Comparison of ENCODE assay signal across 2 cellular contexts in genomic region chr16:88701541-88702363, GRCh38.
TF ChIP-seq lines count a peak whose summit lies in the region.

No MANE protein-coding gene starts in this region.

TF ChIP-seq in GM12878, 131 proteins besides CTCF, POLR2A, EP300 and RAD21:
- no peak for TF ChIP-seq ESRRA (IDR thresholded peaks at IDR 0.05; ENCODE audit: low read length)

TF ChIP-seq in GM12891, 5 proteins besides CTCF, POLR2A, EP300 and RAD21:
- TF ChIP-seq SPI1 (IDR thresholded peaks at IDR 0.05; ENCODE audit: low read depth, low read length) (no peak), POLR2AphosphoS5 (IDR thresholded peaks at IDR 0.05; ENCODE audit: low read depth, low read length) (no peak), POU2F2 (IDR thresholded peaks at IDR 0.05; ENCODE audit: low read depth, low read length) (no peak), PAX5 (IDR thresholded peaks at IDR 0.05; ENCODE audit: insufficient read depth, low read length, severe bottlenecking) (no peak), TAF1 (IDR thresholded peaks at IDR 0.05; ENCODE audit: low read depth, low read length) (no peak)
TF ChIP-seq in GM12891: peak in this region for 0.
